8 cellular contexts compared by ENCODE assay signal in genomic region chr15:45635763-45636292, GRCh38. TPM values are rescaled to one million over a fixed set of nuclear protein-coding genes. Genes with fewer than 3 reads are reported as not detected.
DNase-seq lines count a peak whose midpoint lies in the region; FAIRE-seq and TF ChIP-seq lines count a peak whose summit lies in the region.

No MANE protein-coding gene starts in this region.

- H4K20me1 ChIP-seq in PC-9 (ENCODE audit: insufficient read depth): no peaks in the 10 kb centered on the region

- H3K9me3 ChIP-seq in ES-I3 (ENCODE audit: control insufficient read depth, insufficient read depth, low read length) (no peaks in the 10 kb centered on the region), PC-9 (ENCODE audit: insufficient read depth, low read depth) (no peaks in the 10 kb centered on the region), prostate gland (no peaks in the 10 kb centered on the region)

- peak overlapping the region; percentile 91 for H3K4me3 ChIP-seq in PC-9
- H3K4me3 ChIP-seq in epithelial cell of proximal tubule (ENCODE audit: low read depth, low read length): peak overlapping the region; percentile 98
- H3K4me3 ChIP-seq in prostate gland: peak overlapping the region; percentile 72 to 79

- peak overlapping the region; percentile 98 for H2AFZ ChIP-seq in PC-9

- H3K27ac ChIP-seq in PC-9 (no peak overlapping the region), prostate gland (peak overlapping the region; percentile 88 to 93)

- peaks cover 20% of the 10 kb centered on the region for H3K79me2 ChIP-seq in PC-9 (ENCODE audit: low read depth)

- peaks cover 18% of the 10 kb centered on the region for H3F3A ChIP-seq in PC-9 (ENCODE audit: insufficient read depth, low read depth)

- DNase-seq in PC-9: no peak
- DNase-seq in epithelial cell of proximal tubule (ENCODE audit: low read depth): no peak
- DNase-seq in prostate gland (ENCODE audit: low spot score): no peak
- DNase-seq in frontal cortex (ENCODE audit: low spot score in 2 of 2): no peak
- no peak for DNase-seq in NCI-H1694 (lab: John Stamatoyannopoulos, UW)
- no peak for DNase-seq in NCI-H187 (lab: John Stamatoyannopoulos, UW)
- no peak for DNase-seq in GM10266 (ENCODE audit: extremely low spot score)

- H3K36me3 ChIP-seq in ES-I3 (ENCODE audit: insufficient read depth, low read length) (no peaks in the 10 kb centered on the region), PC-9 (ENCODE audit: low read depth) (no peaks in the 10 kb centered on the region), prostate gland (no peaks in the 10 kb centered on the region)

- BruUV-seq in PC-9 (replicated peaks; lab: Mats Ljungman, UMichigan): no TSS peak

- H3K9ac ChIP-seq in ES-I3 (ENCODE audit: low read depth, low read length): peak overlapping the region; percentile 67; the same call in 1 of the 2 replicates

- no peak for TF ChIP-seq POLR2A in prostate gland (IDR thresholded peaks at IDR 0.05)

- no peaks in the 10 kb centered on the region for H3K9me2 ChIP-seq in PC-9 (ENCODE audit: insufficient read depth)

- POLR2A ChIA-PET in PC-9 (lab: Charles Lee; ENCODE audit: unreplicated experiment): no interaction called here

- H3K4me2 ChIP-seq in PC-9: peak overlapping the region; percentile 87

- no peaks in the 10 kb centered on the region for H3K27me3 ChIP-seq in PC-9 (ENCODE audit: insufficient read depth, low read depth)
- no peaks in the 10 kb centered on the region for H3K27me3 ChIP-seq in prostate gland (replicated peaks; ENCODE audit: insufficient read depth)

- intact Hi-C loops in PC-9 (cut with micrococcal nuclease; ENCODE audit: unreplicated experiment): loop anchor here (5.0 kb wide), 1 partner anchor 71 kb away; no protein-coding TSS in a partner anchor
- intact Hi-C loops in prostate gland (cut with DNase I): loop anchor here (10.0 kb wide), 1 partner anchor 259 kb away; no protein-coding TSS in a partner anchor

- TF ChIP-seq CTCF in PC-9 (conservative IDR thresholded peaks at IDR 0.05) (no peak), epithelial cell of proximal tubule (conservative IDR thresholded peaks at IDR 0.05; ENCODE audit: low read depth, low read length) (no peak), prostate gland (IDR thresholded peaks at IDR 0.05) (no peak), GM10266 (IDR thresholded peaks at IDR 0.05; ENCODE audit: control insufficient read depth, insufficient read depth, low read depth, missing control alignments) (no peak)

- WGBS in prostate gland: 42% methylated on average over 17 of the region's 17 CpGs

- CTCF ChIA-PET in PC-9 (lab: Charles Lee): no interaction called here

- H3K4me1 ChIP-seq in ES-I3 (ENCODE audit: insufficient read depth, low read length) (no peaks in the 10 kb centered on the region), PC-9 (replicated peaks; ENCODE audit: insufficient read depth) (peaks cover 24% of the 10 kb centered on the region), prostate gland (replicated peaks) (peaks cover under 1% of the 10 kb centered on the region)

- FAIRE-seq in frontal cortex (lab: Jason Lieb, UNC): no peak

RNA-seq across cellular contexts. Expression of gene SQOR, which starts 1.0 kb away (rescaled TPM):
- total RNA-seq in PC-9 (2021) (40.9 and 42.2 TPM in 2 replicates), epithelial cell of proximal tubule (107 and 124 TPM in 2 replicates), prostate gland (10 to 100 TPM; 29.4 to 83.8 TPM), frontal cortex (2.9 TPM)

RNA-seq across cellular contexts. Expression of gene BLOC1S6, which starts 48.6 kb away (rescaled TPM):
- total RNA-seq in PC-9 (2021) (22.7 and 29.4 TPM in 2 replicates), epithelial cell of proximal tubule (40.9 and 53.7 TPM in 2 replicates), prostate gland (10 to 100 TPM; 46.0 to 82.5 TPM), frontal cortex (137 TPM)
